Comparison of ENCODE assay signal across 2 cellular contexts in the genomic region with DNA sequence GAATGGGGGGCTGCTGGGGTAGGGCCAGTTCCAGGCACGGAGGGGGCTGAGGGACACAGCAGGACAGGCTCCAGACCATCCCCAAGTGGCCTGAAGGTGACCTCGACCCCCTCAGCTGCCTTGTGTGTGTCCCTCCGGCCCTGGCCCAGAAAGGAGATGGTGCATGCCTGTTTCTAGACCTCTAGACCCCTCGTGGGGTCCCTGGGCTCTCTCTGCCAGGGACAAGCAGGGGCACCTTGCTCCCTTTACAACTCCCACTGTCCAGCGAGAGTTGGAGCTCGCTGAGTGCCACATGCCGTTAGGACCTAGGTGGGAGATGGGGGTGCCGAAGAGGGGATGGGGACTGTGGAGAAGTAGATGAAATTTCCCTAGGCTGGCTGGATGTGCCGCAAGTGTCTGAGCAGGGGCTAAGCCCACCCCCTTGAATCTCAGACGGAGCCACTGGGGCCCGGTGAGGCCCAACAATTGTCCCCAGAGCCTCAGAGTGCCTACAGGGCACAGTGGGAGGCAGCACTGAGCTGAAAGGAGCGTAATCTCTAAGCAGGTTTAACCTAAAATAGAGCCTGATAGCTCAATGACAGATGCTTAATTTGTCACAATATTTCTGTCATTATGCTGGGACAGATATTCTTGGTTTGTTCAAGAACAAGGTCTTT.
A peak's percentile ranks its signal among the peaks of the same experiment; 100 is the strongest.
TF ChIP-seq lines count a peak whose summit lies in the region.

No MANE protein-coding gene starts in this region.

TF ChIP-seq in GM23338, 12 proteins besides CTCF, POLR2A, EP300 and RAD21:
- no peak for TF ChIP-seq STAT1 (IDR thresholded peaks at IDR 0.05; ENCODE audit: unreplicated experiment)
- no peak for TF ChIP-seq ZNF462 (CRISPR knock-in tag; IDR thresholded peaks at IDR 0.05)
- no peak for TF ChIP-seq ZNF114 (CRISPR knock-in tag; IDR thresholded peaks at IDR 0.05)
- no peak for TF ChIP-seq EZH2 (IDR thresholded peaks at IDR 0.05; ENCODE audit: low read depth, unreplicated experiment)
- TF ChIP-seq NANOG (IDR thresholded peaks at IDR 0.05; ENCODE audit: borderline replicate concordance), result no peak
- TF ChIP-seq ETS1 (IDR thresholded peaks at IDR 0.05), result no peak
- TF ChIP-seq JUNB (IDR thresholded peaks at IDR 0.05; ENCODE audit: unreplicated experiment), result no peak
- TF ChIP-seq REST (IDR thresholded peaks at IDR 0.05; ENCODE audit: unreplicated experiment), result no peak

TF ChIP-seq in GM12878, 131 proteins besides CTCF, POLR2A, EP300 and RAD21:
- TF ChIP-seq SMC3 (IDR thresholded peaks at IDR 0.05; ENCODE audit: borderline replicate concordance, low read length), result peak; percentile 27; the same call in 1 of the 2 replicates
- TF ChIP-seq PAX5 (IDR thresholded peaks at IDR 0.05; ENCODE audit: borderline replicate concordance, low read depth, low read length), result no peak
